13 cellular contexts compared by ENCODE assay signal in the genomic region with DNA sequence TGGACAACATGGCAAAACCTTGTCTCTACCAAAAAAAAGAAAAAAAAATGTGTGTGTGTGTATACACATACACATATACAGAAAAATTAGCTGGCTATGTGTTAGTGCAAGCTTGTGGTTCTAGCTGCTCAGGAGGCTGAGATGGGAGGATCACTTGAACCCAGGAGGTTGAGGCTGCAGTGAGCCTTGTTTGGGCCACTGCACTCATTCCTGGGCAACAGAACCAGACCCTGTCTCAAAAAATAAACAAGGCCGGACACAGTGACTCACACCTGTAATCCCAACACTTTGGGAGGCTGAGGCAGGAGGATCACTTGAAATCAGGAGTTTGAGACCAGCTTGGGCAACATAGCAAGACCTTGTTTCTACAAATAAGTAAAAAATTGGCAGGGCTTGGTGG. TPM values are rescaled to one million over a fixed set of nuclear protein-coding genes. Genes with fewer than 3 reads are reported as not detected.
DNase-seq lines count a peak whose midpoint lies in the region; ATAC-seq and TF ChIP-seq lines count a peak whose summit lies in the region.
"Had no signal": no experiment of that assay in that cellular context is flagged by ENCODE, and none has a peak within 500 bp of the region (broad histone marks: within the 10 kb centered on the region; RNA-seq: fewer than 3 reads in every experiment).

No MANE protein-coding gene starts in this region.

- no peak overlapping the region for H3K18ac ChIP-seq in H9 (ENCODE audit: insufficient read length, low read depth, low read length)

- no peak overlapping the region for H3K14ac ChIP-seq in H9 (ENCODE audit: insufficient read depth, low read length)

- H3K4me2 ChIP-seq in BLaER1 treated with 17β-estradiol and CSF1 and Interleukin-3, amounts not matched to agents 10 nM and 100 nM: peak overlapping the region; percentile 60 to 95 (median 81)
- no peak overlapping the region for H3K4me2 ChIP-seq in H9 (ENCODE audit: insufficient read depth, insufficient read length, low read length)

- H3K79me2 ChIP-seq in H9 (ENCODE audit: insufficient read depth, low read length): peaks cover 23% of the 10 kb centered on the region; the same call in 1 of the 2 replicates

- H3K27ac Mint-ChIP-seq in H9: 0 out of 7 replicates have a peak overlapping the region, but pooled peaks of 1 of the 3 experiments have one; percentile 18
- peak overlapping the region; percentile 42 for H3K27ac Mint-ChIP-seq in activated naive CD8-positive, alpha-beta T cell treated with anti-CD3 and anti-CD28 coated beads, Interleukin-2, amount 50 U/mL, for 24 hours
- peak overlapping the region in 2 of 6 donors; percentile 61 to 81 for H3K27ac Mint-ChIP-seq in naive B cell

- no peak overlapping the region for H4K5ac ChIP-seq in H9 (ENCODE audit: insufficient read length, low read depth, low read length)

- no peak overlapping the region for H3K27ac ChIP-seq in BLaER1 treated with 17β-estradiol and CSF1 and Interleukin-3, amounts not matched to agents 10 nM and 100 nM
- H3K27ac ChIP-seq in H9 (ENCODE audit: insufficient read length, low read depth, low read length): no peak overlapping the region
- H3K27ac ChIP-seq: C4-2B had no signal

- H3K4me1 ChIP-seq in BLaER1 treated with 17β-estradiol and CSF1 and Interleukin-3, amounts not matched to agents 10 nM and 100 nM: peaks cover 13 to 45% (median 18%) of the 10 kb centered on the region in 10 experiments
- H3K4me1 ChIP-seq in H9 (ENCODE audit: insufficient read depth, low read length): no peaks in the 10 kb centered on the region

- no peak overlapping the region for H2AFZ ChIP-seq in H9 (ENCODE audit: low read length)

- H3K27me3 Mint-ChIP-seq in H9 (ENCODE audit: low read depth) (no peaks in the 10 kb centered on the region), naive B cell (no peaks in the 10 kb centered on the region)
- H3K27me3 Mint-ChIP-seq in activated naive CD8-positive, alpha-beta T cell treated with anti-CD3 and anti-CD28 coated beads, Interleukin-2, amount 50 U/mL, for 24 hours: peaks cover 2% of the 10 kb centered on the region

- no peak overlapping the region for H2BK120ac ChIP-seq in H9 (ENCODE audit: low read depth, low read length, poor library complexity, severe bottlenecking)

- no CpG with 5 or more reads among the region's 1 CpG for whole genome bisulfite sequencing in H9 (ENCODE audit: extremely low coverage, insufficient read length, low lambda C conversion rate)

- DNase-seq in H9 (no peak), naive B cell (no peak), SK-N-DZ (ENCODE audit: low spot score) (no peak), omental fat pad (ENCODE audit: low spot score) (no peak)
- no peak for DNase-seq in activated naive CD8-positive, alpha-beta T cell treated with anti-CD3 and anti-CD28 coated beads, Interleukin-2, amount 50 U/mL, for 24 hours
- DNase-seq: activated CD4-positive, CD25-positive, alpha-beta regulatory T cell; activated effector memory CD4-positive, alpha-beta T cell treated with Interleukin-2 at 50 U/mL for 16 hours; KBM-7; NCI-H2081 treated with DMSO at 0.1 percent for 48 hours had no signal

- H2BK15ac ChIP-seq in H9 (ENCODE audit: low read depth, low read length): no peak overlapping the region

- peak overlapping the region; percentile 26 to 35; a peak in 3 of 5 replicates for H3K4me3 Mint-ChIP-seq in H9
- H3K4me3 Mint-ChIP-seq in activated naive CD8-positive, alpha-beta T cell treated with anti-CD3 and anti-CD28 coated beads, Interleukin-2, amount 50 U/mL, for 24 hours: peak overlapping the region; percentile 24
- H3K4me3 Mint-ChIP-seq in naive B cell: peak overlapping the region in 5 of 8 donors; percentile 21 to 100 (median 53)

- no peak overlapping the region for H2BK5ac ChIP-seq in H9 (ENCODE audit: insufficient read length, low read length)

- H3K9me3 ChIP-seq in BLaER1 treated with 17β-estradiol and CSF1 and Interleukin-3, amounts not matched to agents 10 nM and 100 nM (replicated peaks in 1 of 11): peaks cover 0 to 6% (median 0%) of the 10 kb centered on the region in 11 experiments; a peak in 5 of 22 replicates
- H3K9me3 ChIP-seq in H9 (ENCODE audit: control insufficient read depth, low read depth, low read length): no peaks in the 10 kb centered on the region

- TF ChIP-seq CTCF in H9 (conservative IDR thresholded peaks at IDR 0.05) (no peak), omental fat pad (IDR thresholded peaks at IDR 0.05) (no peak)

- peaks cover 43 to 66% (median 64%) of the 10 kb centered on the region in 11 experiments; a peak in 21 of 22 replicates for H4K20me1 ChIP-seq in BLaER1 treated with 17β-estradiol and CSF1 and Interleukin-3, amounts not matched to agents 10 nM and 100 nM
- H4K20me1 ChIP-seq in H9 (ENCODE audit: control insufficient read depth, insufficient read depth, insufficient read length): no peaks in the 10 kb centered on the region

- peaks cover 0 to 3% of the 10 kb centered on the region in 2 experiments; a peak in 2 of 5 replicates for H3K9me3 Mint-ChIP-seq in H9
- H3K9me3 Mint-ChIP-seq in activated naive CD8-positive, alpha-beta T cell treated with anti-CD3 and anti-CD28 coated beads, Interleukin-2, amount 50 U/mL, for 24 hours: no peaks in the 10 kb centered on the region
- no peaks in the 10 kb centered on the region for H3K9me3 Mint-ChIP-seq in naive B cell

- peaks cover 12 to 16% of the 10 kb centered on the region in 2 experiments for H3K4me1 Mint-ChIP-seq in H9
- peaks cover 55% of the 10 kb centered on the region for H3K4me1 Mint-ChIP-seq in activated naive CD8-positive, alpha-beta T cell treated with anti-CD3 and anti-CD28 coated beads, Interleukin-2, amount 50 U/mL, for 24 hours
- peaks cover 28 to 60% (median 58%) of the 10 kb centered on the region in 3 donors for H3K4me1 Mint-ChIP-seq in naive B cell

- H3K79me1 ChIP-seq in H9 (ENCODE audit: insufficient read depth, low read depth, low read length, poor library complexity, severe bottlenecking): peaks cover 4% of the 10 kb centered on the region

- no peaks in the 10 kb centered on the region for H3K23me2 ChIP-seq in H9 (ENCODE audit: insufficient read length, low read depth, low read length, poor library complexity, severe bottlenecking)

- no peak overlapping the region for H3K4ac ChIP-seq in H9 (ENCODE audit: low read depth, low read length)

- H3K9ac ChIP-seq in BLaER1 treated with 17β-estradiol and CSF1 and Interleukin-3, amounts not matched to agents 10 nM and 100 nM: peak overlapping the region in 4 of 11 experiments; percentile 89 to 97 (median 95); a peak in 5 of 22 replicates
- no peak overlapping the region for H3K9ac ChIP-seq in H9 (ENCODE audit: extremely low read depth, insufficient read length, low read length)

- peaks cover 14 to 42% (median 26%) of the 10 kb centered on the region in 11 experiments; a peak in 21 of 22 replicates for H3K36me3 ChIP-seq in BLaER1 treated with 17β-estradiol and CSF1 and Interleukin-3, amounts not matched to agents 10 nM and 100 nM

- no peak overlapping the region for H2BK20ac ChIP-seq in H9 (ENCODE audit: low read depth, low read length, poor library complexity, severe bottlenecking)

- no peak for ATAC-seq in activated naive CD8-positive, alpha-beta T cell treated with anti-CD3 and anti-CD28 coated beads, Interleukin-2, amount 50 U/mL, for 24 hours
- ATAC-seq in naive B cell (ENCODE audit: low read depth in 2 of 2) (no peak), GM18520 (IDR thresholded peaks at IDR 0.05; ENCODE audit: unreplicated experiment) (no peak), omental fat pad (ENCODE audit: low FRiP score) (no peak), HG03432 (IDR thresholded peaks at IDR 0.05; ENCODE audit: unreplicated experiment) (no peak)

- no peaks in the 10 kb centered on the region for H3K27me3 ChIP-seq in BLaER1 treated with 17β-estradiol and CSF1 and Interleukin-3, amounts not matched to agents 10 nM and 100 nM
- H3K27me3 ChIP-seq in H9 (ENCODE audit: insufficient read depth, low read length): no peaks in the 10 kb centered on the region

- peak overlapping the region in 3 of 10 experiments; percentile 74 to 83 (median 80); a peak in 6 of 20 replicates for H3K4me3 ChIP-seq in BLaER1 treated with 17β-estradiol and CSF1 and Interleukin-3, amounts not matched to agents 10 nM and 100 nM

- H4K91ac ChIP-seq in H9 (ENCODE audit: insufficient read length, low read depth, low read length): no peak overlapping the region

- H4K8ac ChIP-seq in H9 (replicated peaks; ENCODE audit: insufficient read length, low read depth, low read length): no peak overlapping the region

- H3K36me3 Mint-ChIP-seq in H9 (ENCODE audit: insufficient read depth in 1 of 3, low read depth in 3 of 3) (peaks cover 2 to 7% (median 6%) of the 10 kb centered on the region in 3 experiments; a peak in 5 of 7 replicates), naive B cell (peaks cover 3 to 7% of the 10 kb centered on the region in 2 donors)
- H3K36me3 Mint-ChIP-seq in activated naive CD8-positive, alpha-beta T cell treated with anti-CD3 and anti-CD28 coated beads, Interleukin-2, amount 50 U/mL, for 24 hours (ENCODE audit: low read depth): peaks cover 16% of the 10 kb centered on the region

- H3T11ph ChIP-seq in H9 (ENCODE audit: low read length): no peak overlapping the region

- no peak overlapping the region for H2AK5ac ChIP-seq in H9 (ENCODE audit: insufficient read length, low read length)

- H2BK12ac ChIP-seq in H9 (ENCODE audit: insufficient read length, low read depth, low read length): no peak overlapping the region

- H3K56ac ChIP-seq in H9 (ENCODE audit: insufficient read length, low read depth, low read length): no peak overlapping the region

- H3K23ac ChIP-seq in H9 (ENCODE audit: insufficient read length, low read depth, low read length): no peak overlapping the region

RNA-seq across cellular contexts. Expression of gene COQ10B, which starts 2.1 kb away (rescaled TPM):
- total RNA-seq in H9 (2021): 16.2 and 18.3 TPM in 2 replicates
- polyA plus RNA-seq in naive B cell (ENCODE audit: low read depth in 6 of 6): 10 to 100 TPM; 36.6 to 83.2 (median 48.5) TPM
- 9.8 and 12.0 TPM in 2 replicates for polyA plus RNA-seq in SK-N-DZ (2014; cell fraction: cytosol; rRNA removed)
- polyA plus RNA-seq in SK-N-DZ (2014; cell fraction: nucleus; rRNA removed): 1.6 and 3.1 TPM in 2 replicates
- 10 to 100 TPM; 27.0 to 47.7 (median 37.0) TPM for total RNA-seq in omental fat pad

RNA-seq across cellular contexts. Expression of gene SF3B1, which starts 20.6 kb away (rescaled TPM):
- 267 and 278 TPM in 2 replicates for total RNA-seq in H9 (2021)
- polyA plus RNA-seq in naive B cell (ENCODE audit: low read depth in 6 of 6): 100 to 1,000 TPM in 5 of 6 donors, 10 to 100 TPM in 1; 99.2 to 166 (median 153) TPM
- 278 and 296 TPM in 2 replicates for polyA plus RNA-seq in SK-N-DZ (2014; cell fraction: cytosol; rRNA removed)
- polyA plus RNA-seq in SK-N-DZ (2014; cell fraction: nucleus; rRNA removed): 1,025 and 1,134 TPM in 2 replicates
- total RNA-seq in omental fat pad: 100 to 1,000 TPM; 257 to 444 (median 292) TPM

RNA-seq across cellular contexts. Expression of gene HSPD1, which starts 44.2 kb away (rescaled TPM):
- total RNA-seq in H9 (2021) (844 and 846 TPM in 2 replicates), omental fat pad (100 to 1,000 TPM; 138 to 643 (median 306) TPM)
- polyA plus RNA-seq in naive B cell (ENCODE audit: low read depth in 6 of 6): 10 to 100 TPM; 58.5 to 93.4 (median 78.7) TPM
- 610 and 617 TPM in 2 replicates for polyA plus RNA-seq in SK-N-DZ (2014; cell fraction: cytosol; rRNA removed)
- polyA plus RNA-seq in SK-N-DZ (2014; cell fraction: nucleus; rRNA removed): 542 and 553 TPM in 2 replicates

RNA-seq across cellular contexts. Expression of gene HSPE1, which starts 44.8 kb away (rescaled TPM):
- total RNA-seq in H9 (2021): 347 and 370 TPM in 2 replicates
- 100 to 1,000 TPM in 2 of 6 donors, 10 to 100 TPM in 4; 79.9 to 109 (median 93.0) TPM for polyA plus RNA-seq in naive B cell (ENCODE audit: low read depth in 6 of 6)
- polyA plus RNA-seq in SK-N-DZ (2014; cell fraction: cytosol; rRNA removed): 238 and 281 TPM in 2 replicates
- 156 and 259 TPM in 2 replicates for polyA plus RNA-seq in SK-N-DZ (2014; cell fraction: nucleus; rRNA removed)
- 100 to 1,000 TPM in 3 of 4 donors, 10 to 100 TPM in 1; 86.5 to 352 (median 177) TPM for total RNA-seq in omental fat pad
